8 cellular contexts compared by ENCODE assay signal in the genomic region with DNA sequence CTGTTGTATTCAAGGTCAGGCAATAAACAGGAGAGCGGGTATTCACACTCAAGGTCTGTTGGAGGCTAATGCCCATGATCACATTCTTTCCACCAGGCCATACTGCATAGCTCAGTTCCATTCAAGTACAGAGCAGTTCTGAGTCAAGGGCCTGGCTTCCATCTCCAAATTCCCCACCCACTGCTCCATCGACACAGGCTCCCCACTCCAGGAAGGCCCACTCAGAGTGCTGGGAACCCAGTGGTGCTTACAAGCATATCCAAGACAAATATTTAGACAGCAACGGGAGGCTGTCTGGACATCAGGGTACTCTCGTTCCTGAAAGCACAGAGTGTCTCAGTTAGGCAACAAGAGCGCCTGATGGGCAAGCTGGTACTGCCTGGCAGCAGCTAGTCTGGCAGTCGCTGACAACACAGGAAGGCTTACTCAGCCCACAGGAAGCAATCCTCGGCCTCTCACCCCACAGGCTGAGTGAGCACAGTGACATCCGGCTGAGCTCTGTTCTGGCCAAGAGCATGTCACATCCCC. TPM values are rescaled to one million over a fixed set of nuclear protein-coding genes. Genes with fewer than 3 reads are reported as not detected.
DNase-seq lines count a peak whose midpoint lies in the region; ATAC-seq and TF ChIP-seq lines count a peak whose summit lies in the region.

No MANE protein-coding gene starts in this region.

- H3K9me3 Mint-ChIP-seq in natural killer cell = no peaks in the 10 kb centered on the region
- H3K9me3 Mint-ChIP-seq in stimulated activated naive B cell treated with anti-CD40 and anti-IgM and Interleukin-4, amounts not matched to agents 10 μg/mL and 1 μg/mL and 100 μg/mL, for 72 hours = no peaks in the 10 kb centered on the region

- no peak overlapping the region for H3K4me3 ChIP-seq in esophagus (ENCODE audit: low read depth in 1 of 2, low read length in 2 of 2)

- ATAC-seq in GM19043 (IDR thresholded peaks at IDR 0.05; ENCODE audit: low read depth, unreplicated experiment) = peak; percentile 59
- ATAC-seq in natural killer cell = peak; percentile 97 to 99 (median 99)
- peak; percentile 96 to 100 for ATAC-seq in stimulated activated naive B cell treated with anti-CD40 and anti-IgM and Interleukin-4, amounts not matched to agents 10 μg/mL and 1 μg/mL and 100 μg/mL, for 72 hours (replicated peaks)
- no peak for ATAC-seq in GM21786 (IDR thresholded peaks at IDR 0.05; ENCODE audit: unreplicated experiment)

- H3K4me3 Mint-ChIP-seq in natural killer cell = peak overlapping the region; percentile 75
- H3K4me3 Mint-ChIP-seq in stimulated activated naive B cell treated with anti-CD40 and anti-IgM and Interleukin-4, amounts not matched to agents 10 μg/mL and 1 μg/mL and 100 μg/mL, for 72 hours = peak overlapping the region in 1 of 2 donors; percentile 48

- intact Hi-C loops in natural killer cell (cut with micrococcal nuclease) = loop anchor here (1.0 to 2.0 kb wide), 3 partner anchors 28 to 67 kb away; a partner anchor contains a TSS

- peaks cover 3 to 17% of the 10 kb centered on the region in 2 donors for H3K4me1 ChIP-seq in esophagus (ENCODE audit: control insufficient read depth in 2 of 2, insufficient read depth in 2 of 2, low read length in 1 of 2)

- H3K27ac Mint-ChIP-seq in natural killer cell = peak overlapping the region; percentile 99
- H3K27ac Mint-ChIP-seq in stimulated activated naive B cell treated with anti-CD40 and anti-IgM and Interleukin-4, amounts not matched to agents 10 μg/mL and 1 μg/mL and 100 μg/mL, for 72 hours = peak overlapping the region; percentile 80

- peaks cover 8% of the 10 kb centered on the region for H3K36me3 Mint-ChIP-seq in natural killer cell
- H3K36me3 Mint-ChIP-seq in stimulated activated naive B cell treated with anti-CD40 and anti-IgM and Interleukin-4, amounts not matched to agents 10 μg/mL and 1 μg/mL and 100 μg/mL, for 72 hours = peaks cover 3 to 18% of the 10 kb centered on the region in 2 donors

- peaks cover 31 to 38% of the 10 kb centered on the region in 2 donors for H3K4me1 Mint-ChIP-seq in natural killer cell
- H3K4me1 Mint-ChIP-seq in stimulated activated naive B cell treated with anti-CD40 and anti-IgM and Interleukin-4, amounts not matched to agents 10 μg/mL and 1 μg/mL and 100 μg/mL, for 72 hours = peaks cover 7 to 9% of the 10 kb centered on the region in 2 donors

- 21 to 31% methylated on average over 8 of the region's 8 CpGs for WGBS in esophagus, 2 donors

- H3K9me3 ChIP-seq in esophagus (ENCODE audit: control insufficient read depth in 2 of 2, insufficient read depth in 1 of 2, low read depth in 1 of 2, low read length in 1 of 2) = no peaks in the 10 kb centered on the region

- peaks cover 6 to 10% of the 10 kb centered on the region in 2 donors for H3K36me3 ChIP-seq in esophagus (ENCODE audit: control insufficient read depth in 2 of 2, insufficient read depth in 2 of 2, low read length in 1 of 2)

- TF ChIP-seq CTCF in natural killer cell (IDR thresholded peaks at IDR 0.05) = no peak

- no peaks in the 10 kb centered on the region for H3K27me3 ChIP-seq in esophagus (ENCODE audit: control insufficient read depth in 1 of 2, insufficient read depth in 2 of 2, low read length in 2 of 2)

- H3K27ac ChIP-seq in esophagus (ENCODE audit: low read depth in 2 of 2, low read length in 1 of 2) = peak overlapping the region; percentile 89 to 95

- no peaks in the 10 kb centered on the region for H3K27me3 Mint-ChIP-seq in natural killer cell (ENCODE audit: low read depth in 2 of 2)
- no peaks in the 10 kb centered on the region for H3K27me3 Mint-ChIP-seq in stimulated activated naive B cell treated with anti-CD40 and anti-IgM and Interleukin-4, amounts not matched to agents 10 μg/mL and 1 μg/mL and 100 μg/mL, for 72 hours

- DNase-seq in NCI-H69 (lab: John Stamatoyannopoulos, UW) (peak; percentile 95), activated T-cell treated with anti-CD3 and anti-CD28 coated beads for 48 hours (ENCODE audit: low read depth) (peak; percentile 70), natural killer cell (peak; percentile 74), NCI-H2171 (lab: John Stamatoyannopoulos, UW) (no peak)
- DNase-seq in stimulated activated naive B cell treated with anti-CD40 and anti-IgM and Interleukin-4, amounts not matched to agents 10 μg/mL and 1 μg/mL and 100 μg/mL, for 72 hours = peak; percentile 29

RNA-seq across cellular contexts. Expression of a gene that starts 40.9 kb away (rescaled TPM):
- 10 to 100 TPM; 13.0 to 18.1 TPM for polyA plus RNA-seq in esophagus
- 10 to 100 TPM; 50.0 to 86.6 (median 75.9) TPM for total RNA-seq in natural killer cell

RNA-seq across cellular contexts. Expression of a gene that starts 42.3 kb away (rescaled TPM):
- 1 to 10 TPM; 6.2 to 9.2 TPM for polyA plus RNA-seq in esophagus
- 10 to 100 TPM; 70.2 to 83.7 (median 72.0) TPM for total RNA-seq in natural killer cell
